ENCODE assay signal across 31 cellular contexts in genomic region chr6:31145386-31145785, GRCh38. TPM values are rescaled to one million over a fixed set of nuclear protein-coding genes. Genes with fewer than 3 reads are reported as not detected.
"Had no signal": no experiment of that assay in that cellular context is flagged by ENCODE, and none has a peak within 500 bp of the region (broad histone marks: within the 10 kb centered on the region; RNA-seq: fewer than 3 reads in every experiment).

No MANE protein-coding gene starts in this region.

- H3K27ac ChIP-seq: brain microvascular endothelial cell had no signal

- DNase-seq: activated CD4-positive, alpha-beta T cell treated with anti-CD3 and anti-CD28 coated beads for 36 hours; activated CD4-positive, alpha-beta T cell treated with anti-CD3 and anti-CD28 coated beads, Interleukin-2, amount 10 ng/mL, durations not matched to agents 7 days and 5 days; activated CD4-positive, alpha-beta T cell treated with anti-CD3 and anti-CD28 coated beads, Interleukin-2, amount 50 U/mL, for 48 hours; activated CD8-positive, alpha-beta T cell treated with anti-CD3 and anti-CD28 coated beads, Interleukin-2, amount 10 ng/mL, durations not matched to agents 7 days and 5 days; activated effector memory CD4-positive, alpha-beta T cell treated with Interleukin-2 at 50 U/mL for 16 hours; activated naive CD4-positive, alpha-beta T cell treated with anti-CD3 and anti-CD28 coated beads, Interleukin-2, amount 10 ng/mL, durations not matched to agents 7 days and 5 days; activated T-cell treated with anti-CD3 and anti-CD28 coated beads, Interleukin-2, amount 50 U/mL, for 24 hours; amniotic stem cell; aorta; brain microvascular endothelial cell; Kasumi-1; KG1; MG63; NCI-H1092; NCI-H1436 treated with DMSO at 0.1 percent for 48 hours; NCI-H1694 treated with DMSO at 0.1 percent for 48 hours; NCI-H2029; NCI-H2171; NCI-H510A; NCI-H526; NCI-H748 treated with DMSO at 0.1 percent for 48 hours; NK-92 treated with Interleukin-12 subunit alpha and Interleukin-12 subunit beta, amount 100 ng/mL, for 24 hours; PC-3; Right ventricle myocardium superior; SW 1271; T-helper 1 cell; T-helper 2 cell; T1000 had no signal

- H3K36me3 ChIP-seq: brain microvascular endothelial cell, MG63 had no signal

- H3K4me3 ChIP-seq: MG63 had no signal

- H3K27me3 ChIP-seq: brain microvascular endothelial cell, MG63 had no signal

- H3K9me3 ChIP-seq: MG63 had no signal

- ATAC-seq: activated CD4-positive, alpha-beta T cell treated with anti-CD3 and anti-CD28 coated beads for 36 hours; activated CD4-positive, CD25-positive, alpha-beta regulatory T cell treated with anti-CD3 and anti-CD28 coated beads, Interleukin-2, amount 50 U/mL, for 24 hours; activated CD8-positive, alpha-beta T cell treated with anti-CD3 and anti-CD28 coated beads, Interleukin-2, amount 10 ng/mL, durations not matched to agents 7 days and 5 days; PC-3; WTC11 had no signal

RNA-seq across cellular contexts. Expression of gene PSORS1C2, which starts 6.5 kb away (rescaled TPM):
- total RNA-seq: activated CD4-positive, alpha-beta T cell treated with anti-CD3 and anti-CD28 coated beads for 36 hours; activated CD4-positive, alpha-beta T cell treated with anti-CD3 and anti-CD28 coated beads, Interleukin-2, amount 10 ng/mL, durations not matched to agents 7 days and 5 days; activated CD8-positive, alpha-beta T cell treated with anti-CD3 and anti-CD28 coated beads, Interleukin-2, amount 10 ng/mL, durations not matched to agents 7 days and 5 days; activated T-helper 1 cell treated with anti-CD3 and anti-CD28 coated beads, Interleukin-12 subunit alpha, Interleukin-12 subunit beta, Interleukin-2, Interleukin-4 antibody, amounts not matched to agents 30 ng/mL and 10 ng/mL and 1 ng/mL, durations not matched to agents 14 hours and 24 hours and 36 hours; aorta; PC-3; Right ventricle myocardium superior had no signal
- polyA plus RNA-seq: aorta had no signal

RNA-seq across cellular contexts. Expression of gene POU5F1, which starts 25.1 kb away (rescaled TPM):
- total RNA-seq: activated CD8-positive, alpha-beta T cell treated with anti-CD3 and anti-CD28 coated beads, Interleukin-2, amount 10 ng/mL, durations not matched to agents 7 days and 5 days; activated T-helper 1 cell treated with anti-CD3 and anti-CD28 coated beads, Interleukin-12 subunit alpha, Interleukin-12 subunit beta, Interleukin-2, Interleukin-4 antibody, amounts not matched to agents 30 ng/mL and 10 ng/mL and 1 ng/mL, durations not matched to agents 14 hours and 24 hours and 36 hours; PC-3 had no signal

RNA-seq across cellular contexts. Expression of gene CDSN, which starts 25.1 kb away (rescaled TPM):
- total RNA-seq: activated CD4-positive, alpha-beta T cell treated with anti-CD3 and anti-CD28 coated beads for 36 hours; activated CD4-positive, alpha-beta T cell treated with anti-CD3 and anti-CD28 coated beads, Interleukin-2, amount 10 ng/mL, durations not matched to agents 7 days and 5 days; activated CD8-positive, alpha-beta T cell treated with anti-CD3 and anti-CD28 coated beads, Interleukin-2, amount 10 ng/mL, durations not matched to agents 7 days and 5 days; activated T-helper 1 cell treated with anti-CD3 and anti-CD28 coated beads, Interleukin-12 subunit alpha, Interleukin-12 subunit beta, Interleukin-2, Interleukin-4 antibody, amounts not matched to agents 30 ng/mL and 10 ng/mL and 1 ng/mL, durations not matched to agents 14 hours and 24 hours and 36 hours; aorta; Right ventricle myocardium superior; WTC11 had no signal
- polyA plus RNA-seq: aorta had no signal
